ENCODE assay signal across 1 cellular context in the genomic region with DNA sequence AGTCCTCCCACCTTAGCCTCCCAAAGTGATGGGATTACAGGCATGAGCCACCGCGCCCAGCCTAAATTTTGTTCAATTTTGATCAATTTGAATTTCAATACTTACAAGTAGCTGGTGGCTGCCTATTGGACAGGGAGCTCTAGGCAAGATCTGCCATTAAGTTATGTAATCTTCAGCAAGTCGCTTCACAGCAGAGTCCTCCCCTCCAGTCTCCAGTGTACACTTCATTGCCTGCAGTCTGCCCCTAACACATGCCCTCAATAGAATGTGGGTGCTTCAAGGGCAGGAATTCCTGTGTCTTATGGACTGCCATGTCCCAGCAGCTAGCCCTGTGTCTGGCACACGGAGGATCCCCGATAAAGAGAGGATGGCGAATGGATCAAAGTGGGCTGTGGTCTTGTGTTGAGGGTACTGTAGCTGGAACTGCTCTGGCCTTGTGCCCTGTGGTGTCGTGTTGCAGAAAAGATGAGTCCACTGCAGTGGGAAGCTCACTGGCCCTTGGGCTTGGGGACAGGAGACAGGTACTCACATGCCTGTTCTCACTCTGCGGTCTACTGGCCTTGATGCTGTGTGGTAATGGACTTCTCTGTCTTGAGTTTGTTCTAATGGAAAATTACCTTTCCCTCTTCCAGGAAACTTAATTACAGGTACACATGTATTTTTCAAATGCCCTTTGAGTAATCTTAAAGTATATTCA.
A peak's percentile ranks its signal among the peaks of the same experiment; 100 is the strongest.
TF ChIP-seq lines count a peak whose summit lies in the region.

No MANE protein-coding gene starts in this region.

TF ChIP-seq in HepG2, 621 proteins besides CTCF, POLR2A, EP300 and RAD21:
- TF ChIP-seq SIX4 (CRISPR knock-in tag; IDR thresholded peaks at IDR 0.05) = peak; percentile 41; the same call in 1 of the 2 replicates
- TF ChIP-seq ZNF263 (CRISPR knock-in tag; IDR thresholded peaks at IDR 0.05) = peak; percentile 73
- TF ChIP-seq ZNF83 (CRISPR knock-in tag; IDR thresholded peaks at IDR 0.05; ENCODE audit: borderline replicate concordance) = no peak
- TF ChIP-seq CENPX (CRISPR knock-in tag; IDR thresholded peaks at IDR 0.05) = no peak
TF ChIP-seq in HepG2: peak in this region for 2.
